In genomic region chr1:150549496-150550221, GRCh38 we compare ENCODE assay signal across 1 cellular context.
TF ChIP-seq lines count a peak whose summit lies in the region.

No MANE protein-coding gene starts in this region.

TF ChIP-seq in GM23338, 12 proteins besides CTCF, POLR2A, EP300 and RAD21 (continued from another document):
- TF ChIP-seq ZNF462 (CRISPR knock-in tag; IDR thresholded peaks at IDR 0.05) (no peak), JUNB (IDR thresholded peaks at IDR 0.05; ENCODE audit: unreplicated experiment) (no peak), CREB1 (CRISPR knock-in tag; IDR thresholded peaks at IDR 0.05; ENCODE audit: low read depth) (no peak), EZH2phosphoT487 (IDR thresholded peaks at IDR 0.05; ENCODE audit: unreplicated experiment) (no peak), STAT1 (IDR thresholded peaks at IDR 0.05; ENCODE audit: unreplicated experiment) (no peak), NANOG (IDR thresholded peaks at IDR 0.05; ENCODE audit: borderline replicate concordance) (no peak), ZNF114 (CRISPR knock-in tag; IDR thresholded peaks at IDR 0.05) (no peak), POLR2AphosphoS5 (IDR thresholded peaks at IDR 0.05; ENCODE audit: low read depth) (no peak), ETS1 (IDR thresholded peaks at IDR 0.05) (no peak), EZH2 (IDR thresholded peaks at IDR 0.05; ENCODE audit: low read depth, unreplicated experiment) (no peak)
